In the genomic region with DNA sequence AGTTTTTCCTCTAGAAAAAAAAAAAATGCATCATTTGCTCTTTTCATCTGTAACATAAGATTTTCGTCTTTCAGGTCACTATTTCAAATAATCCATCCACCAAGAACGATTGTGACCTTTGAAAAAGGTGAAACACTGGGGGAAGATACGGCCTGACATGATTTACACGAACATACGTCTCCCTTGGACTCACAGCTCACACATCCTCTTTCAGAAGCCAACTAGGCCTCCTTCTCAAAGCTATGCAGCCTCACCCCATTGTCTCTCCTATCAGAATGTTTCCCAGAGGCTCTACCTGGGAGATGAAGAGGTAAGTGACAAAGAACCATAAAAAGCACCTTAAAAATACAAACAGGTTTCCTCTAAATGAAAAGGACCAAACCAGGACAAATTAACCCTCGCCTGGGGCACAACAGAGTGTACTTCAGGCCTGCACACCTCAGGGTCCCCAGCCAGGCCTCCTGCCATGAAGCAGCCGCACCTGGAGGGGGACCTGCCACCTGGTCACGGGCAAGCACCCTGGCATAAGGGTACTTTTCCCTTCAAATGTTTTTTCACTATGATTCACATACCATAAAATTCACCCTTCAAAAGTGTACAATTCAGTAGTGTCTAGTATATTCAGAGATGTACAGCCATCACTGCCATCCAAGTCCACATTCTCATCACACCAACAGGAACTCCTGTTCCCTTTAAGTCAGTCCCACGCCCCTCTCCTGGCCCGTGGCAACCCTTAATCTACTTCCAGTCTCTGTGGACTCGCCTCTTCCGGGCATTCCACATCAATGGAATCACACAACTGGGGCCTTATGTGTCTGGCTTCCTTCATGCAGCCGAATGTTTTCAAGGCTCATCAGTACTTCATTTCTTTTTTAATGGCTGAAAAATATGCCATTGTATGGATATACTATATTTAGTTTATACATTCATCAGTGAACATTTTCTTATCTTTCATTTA, we compare ENCODE assay signal across 8 cellular contexts. TPM values are rescaled to one million over a fixed set of nuclear protein-coding genes. Genes with fewer than 3 reads are reported as not detected.
DNase-seq lines count a peak whose midpoint lies in the region; ATAC-seq, FAIRE-seq and TF ChIP-seq lines count a peak whose summit lies in the region.

No MANE protein-coding gene starts in this region.

- intact Hi-C loops in PC-3 (cut with micrococcal nuclease), result no loop called here

- no peaks in the 10 kb centered on the region for H3F3A ChIP-seq in PC-3 (ENCODE audit: low read length, unreplicated experiment)

- H3K4me3 ChIP-seq in PC-3 (ENCODE audit: low read length) (no peak overlapping the region), skeletal muscle tissue (ENCODE audit: low read length in 3 of 3) (peak overlapping the region in 1 of 3 donors; percentile 49)

- H3K9me3 ChIP-seq in PC-3 (ENCODE audit: low read length) (no peaks in the 10 kb centered on the region), skeletal muscle tissue (ENCODE audit: control insufficient read depth in 3 of 3, low read length in 3 of 3) (no peaks in the 10 kb centered on the region)

- no peak overlapping the region for H3K27ac ChIP-seq in PC-3 (ENCODE audit: low read length)
- H3K27ac ChIP-seq in skeletal muscle tissue (ENCODE audit: low read depth, low read length), result peak overlapping the region; percentile 97

- ATAC-seq in HG02588 (IDR thresholded peaks at IDR 0.05; ENCODE audit: unreplicated experiment) (peak; percentile 29), PC-3 (peak; percentile 19)

- H3K36me3 ChIP-seq in PC-3 (ENCODE audit: low read depth, low read length) (peaks cover 28% of the 10 kb centered on the region), skeletal muscle tissue (ENCODE audit: control insufficient read depth in 3 of 3, insufficient read depth in 3 of 3, low read length in 3 of 3) (peaks cover 4 to 10% (median 9%) of the 10 kb centered on the region in 3 donors)

- FAIRE-seq in GM18507 (lab: Jason Lieb, UNC), result peak; percentile 89
- FAIRE-seq in urothelium cell line (lab: Jason Lieb, UNC), result no peak

- DNase-seq in GM18507 (ENCODE audit: extremely low spot score, insufficient read length, low read depth) (no peak), PC-3 (peak; percentile 33), fibroblast of peridontal ligament (ENCODE audit: extremely low read depth) (peak; percentile 63), urothelium cell line (ENCODE audit: low spot score) (no peak), DMS53 (lab: John Stamatoyannopoulos, UW) (no peak)
- DNase-seq in stimulated activated naive CD4-positive, alpha-beta T cell treated with Interleukin-2 at 50 U/mL for 16 hours (lab: John Stamatoyannopoulos, UW), result no peak

- H3K9me2 ChIP-seq in PC-3 (replicated peaks; ENCODE audit: low read length), result no peaks in the 10 kb centered on the region

- POLR2A ChIA-PET in PC-3 (lab: Charles Lee; ENCODE audit: unreplicated experiment), result no interaction called here

- H3K9ac ChIP-seq in PC-3 (ENCODE audit: low read length), result no peak overlapping the region
- peak overlapping the region; percentile 63 to 77 (median 65) for H3K9ac ChIP-seq in skeletal muscle tissue (ENCODE audit: low read depth in 1 of 3, low read length in 3 of 3)

- BruUV-seq in PC-3 (replicated peaks; lab: Mats Ljungman, UMichigan), result no TSS peak

- no peak overlapping the region for H3K4me2 ChIP-seq in PC-3 (ENCODE audit: low read length)

- CTCF ChIA-PET in PC-3 (lab: Charles Lee), result no interaction called here

- TF ChIP-seq CTCF in PC-3 (conservative IDR thresholded peaks at IDR 0.05; ENCODE audit: low read depth, low read length), result no peak

- H3K4me1 ChIP-seq in PC-3 (ENCODE audit: insufficient read depth, low read length) (0 out of 2 replicates have a peak, but pooled peaks cover 5% of the 10 kb centered on the region), skeletal muscle tissue (ENCODE audit: control insufficient read depth in 3 of 3, insufficient read depth in 3 of 3, low read length in 3 of 3) (peaks cover 80 to 81% (median 80%) of the 10 kb centered on the region in 3 donors)

- H3K27me3 ChIP-seq in PC-3 (ENCODE audit: low read length) (no peaks in the 10 kb centered on the region), skeletal muscle tissue (ENCODE audit: control insufficient read depth in 3 of 3, insufficient read depth in 3 of 3, low read length in 3 of 3) (no peaks in the 10 kb centered on the region)

- peaks cover 100% of the 10 kb centered on the region for H3K79me2 ChIP-seq in PC-3 (ENCODE audit: low read length)

- no peak overlapping the region for H2AFZ ChIP-seq in PC-3 (ENCODE audit: low read length)

- H4K20me1 ChIP-seq in PC-3 (ENCODE audit: low read length), result peaks cover 31% of the 10 kb centered on the region

RNA-seq across cellular contexts. Expression of a gene that starts 5.4 kb away (rescaled TPM):
- total RNA-seq in PC-3 (2014; rRNA removed), result 19.4 and 20.8 TPM in 2 replicates
- total RNA-seq in skeletal muscle tissue, result 35.0 TPM

RNA-seq across cellular contexts. Expression of a gene that starts 34.9 kb away (rescaled TPM):
- total RNA-seq in PC-3 (2014; rRNA removed), result not detected in 2 replicates
- total RNA-seq in skeletal muscle tissue, result 0.52 TPM

Comparison
In these comparisons a context has a peak if more than half of its experiments do, and no peak if none do; other contexts are left out.
1. DNase-seq: peak in PC-3 (single experiment) and fibroblast of peridontal ligament (single experiment); none in GM18507 (single experiment), urothelium cell line (single experiment), DMS53 (single experiment) and stimulated activated naive CD4-positive, alpha-beta T cell treated with Interleukin-2 at 50 U/mL for 16 hours (single experiment).